Comparison of ENCODE assay signal across 1 cellular context in the genomic region with DNA sequence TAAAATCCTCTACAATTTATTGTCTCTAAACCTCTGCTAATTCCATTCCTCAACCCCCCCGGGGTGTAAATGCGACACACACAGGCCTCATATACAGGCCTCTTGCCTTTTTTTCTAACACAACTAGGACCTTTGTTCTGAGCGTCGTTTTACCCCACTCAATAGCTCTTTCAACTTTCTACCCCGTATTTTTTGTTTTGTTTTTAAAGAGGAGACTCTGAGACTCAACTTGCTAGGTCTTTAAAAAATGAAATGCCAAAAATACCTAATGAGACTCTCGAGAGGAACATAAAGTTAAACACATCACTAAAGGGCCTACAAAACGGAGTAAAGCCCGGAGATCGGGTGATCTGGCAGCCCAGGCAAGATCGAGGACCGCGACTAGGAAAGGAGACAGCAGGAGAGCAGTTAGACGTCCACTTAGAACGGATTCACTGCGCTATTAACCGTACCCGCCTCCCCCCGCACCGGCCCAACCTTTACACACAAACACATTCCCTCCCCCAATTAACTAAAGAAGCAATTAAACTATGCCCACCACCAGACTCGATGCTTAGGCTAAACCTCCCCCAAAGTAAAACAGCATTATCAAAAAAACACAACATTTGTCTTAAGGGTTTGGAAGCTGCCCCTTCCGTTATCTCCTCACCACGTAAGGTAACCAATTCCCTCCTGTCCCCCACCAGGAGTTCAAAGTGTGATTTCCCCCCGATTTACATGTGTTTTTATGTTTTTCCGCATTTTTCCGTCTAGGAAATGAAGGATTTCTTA.
TF ChIP-seq lines count a peak whose summit lies in the region.

No MANE protein-coding gene starts in this region.

TF ChIP-seq in HEK293, 187 proteins besides CTCF, POLR2A, EP300 and RAD21 (continued from another document):
- TF ChIP-seq ZNF600 (tag by site-specific recombination; IDR thresholded peaks at IDR 0.05), result peak; percentile 46; the same call in 1 of the 2 replicates
- no peak for TF ChIP-seq ZNF776 (tag by site-specific recombination; IDR thresholded peaks at IDR 0.05; ENCODE audit: borderline replicate concordance)
- 0 out of 2 replicates have a peak, but pooled peaks have one; percentile 12 for TF ChIP-seq ZNF335 (tag by site-specific recombination; conservative IDR thresholded peaks at IDR 0.05)
- TF ChIP-seq, protein P1, sequence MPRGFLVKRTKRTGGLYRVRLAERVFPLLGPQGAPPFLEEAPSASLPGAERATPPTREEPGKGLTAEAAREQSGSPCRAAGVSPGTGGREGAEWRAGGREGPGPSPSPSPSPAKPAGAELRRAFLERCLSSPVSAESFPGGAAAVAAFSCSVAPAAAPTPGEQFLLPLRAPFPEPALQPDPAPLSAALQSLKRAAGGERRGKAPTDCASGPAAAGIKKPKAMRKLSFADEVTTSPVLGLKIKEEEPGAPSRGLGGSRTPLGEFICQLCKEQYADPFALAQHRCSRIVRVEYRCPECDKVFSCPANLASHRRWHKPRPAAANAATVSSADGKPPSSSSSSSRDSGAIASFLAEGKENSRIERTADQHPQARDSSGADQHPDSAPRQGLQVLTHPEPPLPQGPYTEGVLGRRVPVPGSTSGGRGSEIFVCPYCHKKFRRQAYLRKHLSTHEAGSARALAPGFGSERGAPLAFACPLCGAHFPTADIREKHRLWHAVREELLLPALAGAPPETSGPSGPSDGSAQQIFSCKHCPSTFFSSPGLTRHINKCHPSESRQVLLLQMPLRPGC (tag by site-specific recombination; IDR thresholded peaks at IDR 0.05), result no peak
- TF ChIP-seq ZBTB17 (tag by site-specific recombination; IDR thresholded peaks at IDR 0.05), result 0 out of 2 replicates have a peak, but pooled peaks have one; percentile 28
- TF ChIP-seq KLF1 (tag by site-specific recombination; IDR thresholded peaks at IDR 0.05), result no peak
